30 cellular contexts compared by ENCODE assay signal in the genomic region with DNA sequence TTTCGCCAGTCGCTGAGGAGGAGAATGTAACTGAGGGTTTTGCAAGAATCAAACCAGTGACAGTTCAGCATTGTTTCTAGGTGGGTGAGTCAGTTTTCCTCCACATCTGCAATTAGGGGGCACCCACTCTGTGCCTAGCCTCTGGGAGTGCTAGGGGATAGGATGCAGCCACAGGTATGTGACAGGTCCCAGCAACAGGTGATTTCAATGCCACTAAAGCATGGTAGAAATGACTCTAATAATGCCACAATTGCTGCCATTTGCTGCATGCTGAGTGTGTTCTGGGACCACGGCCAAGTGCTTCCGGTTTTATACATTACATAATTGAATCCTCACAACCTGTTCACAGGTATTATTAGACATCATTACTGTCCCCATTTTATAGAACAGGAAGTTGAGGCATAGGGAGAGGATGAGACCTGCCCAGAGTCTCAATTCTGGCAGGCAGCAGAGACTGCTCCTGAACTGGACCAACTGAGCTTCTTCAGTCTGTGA. TPM values are rescaled to one million over a fixed set of nuclear protein-coding genes. Genes with fewer than 3 reads are reported as not detected.
A peak's percentile ranks its signal among the peaks of the same experiment; 100 is the strongest.
DNase-seq lines count a peak whose midpoint lies in the region; ATAC-seq and TF ChIP-seq lines count a peak whose summit lies in the region.
"Had no signal": no experiment of that assay in that cellular context is flagged by ENCODE, and none has a peak within 500 bp of the region (broad histone marks: within the 10 kb centered on the region; RNA-seq: fewer than 3 reads in every experiment).

No MANE protein-coding gene starts in this region.

- no peak for ATAC-seq in left colon
- ATAC-seq: activated T-cell treated with anti-CD3 and anti-CD28 coated beads, Interleukin-2, amount 50 U/mL, for 4 hours; HepG2; naive thymus-derived CD4-positive, alpha-beta T cell; stimulated activated naive CD8-positive, alpha-beta T cell treated with anti-CD3 and anti-CD28 coated beads, Interleukin-15, amount 100 ng/mL, for 72 hours had no signal

- intact Hi-C loops in left colon (cut with DNase I, micrococcal nuclease), result no loop called here

- DNase-seq in DMS53 (lab: John Stamatoyannopoulos, UW) (peak; percentile 4), DMS53 treated with DMSO at 0.1 percent for 48 hours (lab: John Stamatoyannopoulos, UW; ENCODE audit: unreplicated experiment) (no peak), DMS153 (lab: John Stamatoyannopoulos, UW) (peak; percentile 62), NCI-H2081 (lab: John Stamatoyannopoulos, UW) (peak; percentile 64 to 84), RPMI8226 (peak; percentile 69), AG20443 (ENCODE audit: low spot score) (no peak), left colon (no peak), GM10266 (ENCODE audit: extremely low spot score) (no peak)
- DNase-seq: activated B cell treated with CpG ODN at 0.5 μM for 24 hours; activated CD4-positive, alpha-beta T cell treated with anti-CD3 and anti-CD28 coated beads, Interleukin-2, amount 50 U/mL, for 1 hour; activated T-cell treated with anti-CD3 and anti-CD28 coated beads, Interleukin-2, amount 50 U/mL, for 4 hours; dorsolateral prefrontal cortex; Kasumi-1; midbrain; MV-4-11; naive thymus-derived CD4-positive, alpha-beta T cell; NCI-H446; PC-9; Right ventricle myocardium superior; stimulated activated CD8-positive, alpha-beta memory T cell treated with anti-CD3 and anti-CD28 coated beads, Interleukin-4, amount 100 ng/mL, for 48 hours; stimulated activated naive CD8-positive, alpha-beta T cell treated with anti-CD3 and anti-CD28 coated beads, Interleukin-15, amount 100 ng/mL, for 72 hours; T-helper 9 cell had no signal

- no peak for TF ChIP-seq CTCF in GM10266 (IDR thresholded peaks at IDR 0.05; ENCODE audit: control insufficient read depth, insufficient read depth, low read depth, missing control alignments)

RNA-seq across cellular contexts. Expression of a gene that starts 0.6 kb away (rescaled TPM):
- under 1 TPM; 0.37 to 0.67 TPM for total RNA-seq in left colon
- total RNA-seq: activated B cell treated with CpG ODN at 0.5 μM for 24 hours; cerebellum; naive thymus-derived CD4-positive, alpha-beta T cell; osteocyte; Right ventricle myocardium superior; skeletal muscle tissue; vagina had no signal

RNA-seq across cellular contexts. Expression of a gene that starts 20.3 kb away (rescaled TPM):
- total RNA-seq in left colon, result 1 to 10 TPM in 1 of 2 donors, under 1 TPM in 1; 0.70 to 2.1 TPM
- total RNA-seq: activated B cell treated with CpG ODN at 0.5 μM for 24 hours; cerebellum; H4; liver; naive thymus-derived CD4-positive, alpha-beta T cell; osteocyte; renal cortical epithelial cell; Right ventricle myocardium superior; skeletal muscle tissue; vagina had no signal

Comparison
In these comparisons a context has a peak if more than half of its experiments do, and no peak if none do; other contexts are left out.
1. DNase-seq: peak in DMS53 (single experiment), DMS153 (single experiment), NCI-H2081 (2 of 2) and RPMI8226 (single experiment); none in DMS53 treated with DMSO at 0.1 percent for 48 hours (single experiment), AG20443 (single experiment), left colon (0 of 2) and GM10266 (single experiment).